Comparison of ENCODE assay signal across 1 cellular context in genomic region chrX:151082077-151082948, GRCh38.
TF ChIP-seq lines count a peak whose summit lies in the region.

No MANE protein-coding gene starts in this region.

TF ChIP-seq in HEK293, 187 proteins besides CTCF, POLR2A, EP300 and RAD21 (continued from another document):
- no peak for TF ChIP-seq ZNF518A (tag by site-specific recombination; conservative IDR thresholded peaks at IDR 0.05; ENCODE audit: low read depth)
- TF ChIP-seq ZFHX2 (tag by site-specific recombination; conservative IDR thresholded peaks at IDR 0.05): peak; percentile 78
- TF ChIP-seq PRDM2 (tag by site-specific recombination; IDR thresholded peaks at IDR 0.05; ENCODE audit: borderline replicate concordance): no peak
- TF ChIP-seq ZBTB26 (tag by site-specific recombination; optimal IDR thresholded peaks at IDR 0.05): peak; percentile 28
- TF ChIP-seq HOXD13 (CRISPR knock-in tag; IDR thresholded peaks at IDR 0.05; ENCODE audit: borderline replicate concordance): no peak
- TF ChIP-seq ZNF626 (tag by site-specific recombination; IDR thresholded peaks at IDR 0.05): no peak
- TF ChIP-seq ZNF426 (tag by site-specific recombination; IDR thresholded peaks at IDR 0.05): no peak
- no peak for TF ChIP-seq ZNF324 (tag by site-specific recombination; IDR thresholded peaks at IDR 0.05)
- no peak for TF ChIP-seq ZNF175 (tag by site-specific recombination; IDR thresholded peaks at IDR 0.05)
- TF ChIP-seq ZBTB1 (tag by site-specific recombination; IDR thresholded peaks at IDR 0.05): no peak
- TF ChIP-seq ELK4 (IDR thresholded peaks at IDR 0.05; ENCODE audit: borderline replicate concordance, low read depth, low read length): no peak
- TF ChIP-seq ZNF791 (tag by site-specific recombination; IDR thresholded peaks at IDR 0.05): no peak
- no peak for TF ChIP-seq PRDM1 (tag by site-specific recombination; IDR thresholded peaks at IDR 0.05)
